Comparison of ENCODE assay signal across 18 cellular contexts in genomic region chr18:41973989-41974388, GRCh38. TPM values are rescaled to one million over a fixed set of nuclear protein-coding genes. Genes with fewer than 3 reads are reported as not detected.
DNase-seq lines count a peak whose midpoint lies in the region; ATAC-seq lines count a peak whose summit lies in the region.
"Had no signal": no experiment of that assay in that cellular context is flagged by ENCODE, and none has a peak within 500 bp of the region (broad histone marks: within the 10 kb centered on the region; RNA-seq: fewer than 3 reads in every experiment).

No MANE protein-coding gene starts in this region.

- H3K9me3 Mint-ChIP-seq in activated T-helper 1 cell treated with anti-CD3 and anti-CD28 coated beads, Interleukin-12 subunit alpha, Interleukin-12 subunit beta, Interleukin-2, Interleukin-4 antibody, amounts not matched to agents 30 ng/mL and 10 ng/mL and 1 ng/mL, durations not matched to agents 14 hours and 24 hours and 36 hours = no peaks in the 10 kb centered on the region
- H3K9me3 Mint-ChIP-seq: CD14-positive monocyte; effector memory CD8-positive, alpha-beta T cell; H9; neural progenitor cell had no signal

- intact Hi-C loops in activated T-helper 1 cell treated with anti-CD3 and anti-CD28 coated beads, Interleukin-12 subunit alpha, Interleukin-12 subunit beta, Interleukin-2, Interleukin-4 antibody, amounts not matched to agents 30 ng/mL and 10 ng/mL and 1 ng/mL, durations not matched to agents 14 hours and 24 hours and 36 hours (cut with micrococcal nuclease) = loop anchor here (1.0 kb wide), 1 partner anchor 19 kb away; the partner anchor contains the start of gene PIK3C3

- peak; percentile 57 for ATAC-seq in GM18870 (IDR thresholded peaks at IDR 0.05; ENCODE audit: unreplicated experiment)
- peak; percentile 47 for ATAC-seq in GM21381 (IDR thresholded peaks at IDR 0.05; ENCODE audit: unreplicated experiment)
- peak; percentile 57 for ATAC-seq in HG03196 (IDR thresholded peaks at IDR 0.05; ENCODE audit: unreplicated experiment)
- ATAC-seq: lower lobe of right lung had no signal

- peaks cover 28% of the 10 kb centered on the region for H3K36me3 Mint-ChIP-seq in activated T-helper 1 cell treated with anti-CD3 and anti-CD28 coated beads, Interleukin-12 subunit alpha, Interleukin-12 subunit beta, Interleukin-2, Interleukin-4 antibody, amounts not matched to agents 30 ng/mL and 10 ng/mL and 1 ng/mL, durations not matched to agents 14 hours and 24 hours and 36 hours (ENCODE audit: low read depth)

- peaks cover 26% of the 10 kb centered on the region for H3K4me1 Mint-ChIP-seq in activated T-helper 1 cell treated with anti-CD3 and anti-CD28 coated beads, Interleukin-12 subunit alpha, Interleukin-12 subunit beta, Interleukin-2, Interleukin-4 antibody, amounts not matched to agents 30 ng/mL and 10 ng/mL and 1 ng/mL, durations not matched to agents 14 hours and 24 hours and 36 hours (ENCODE audit: low read depth)
- H3K4me1 Mint-ChIP-seq: H9 had no signal

- H3K27me3 Mint-ChIP-seq in activated T-helper 1 cell treated with anti-CD3 and anti-CD28 coated beads, Interleukin-12 subunit alpha, Interleukin-12 subunit beta, Interleukin-2, Interleukin-4 antibody, amounts not matched to agents 30 ng/mL and 10 ng/mL and 1 ng/mL, durations not matched to agents 14 hours and 24 hours and 36 hours (ENCODE audit: insufficient read depth) = no peaks in the 10 kb centered on the region
- H3K27me3 Mint-ChIP-seq: effector memory CD8-positive, alpha-beta T cell had no signal

- no peak overlapping the region for H3K27ac Mint-ChIP-seq in activated T-helper 1 cell treated with anti-CD3 and anti-CD28 coated beads, Interleukin-12 subunit alpha, Interleukin-12 subunit beta, Interleukin-2, Interleukin-4 antibody, amounts not matched to agents 30 ng/mL and 10 ng/mL and 1 ng/mL, durations not matched to agents 14 hours and 24 hours and 36 hours
- H3K27ac Mint-ChIP-seq: CD14-positive monocyte, H9, neural progenitor cell had no signal

- DNase-seq in kidney glomerular epithelial cell (lab: John Stamatoyannopoulos, UW) (peak; percentile 47), DMS53 treated with DMSO at 0.1 percent for 48 hours (lab: John Stamatoyannopoulos, UW; ENCODE audit: unreplicated experiment) (no peak), anterior cingulate cortex (lab: John Stamatoyannopoulos, UW) (no peak)
- no peak for DNase-seq in activated T-helper 1 cell treated with anti-CD3 and anti-CD28 coated beads, Interleukin-12 subunit alpha, Interleukin-12 subunit beta, Interleukin-2, Interleukin-4 antibody, amounts not matched to agents 30 ng/mL and 10 ng/mL and 1 ng/mL, durations not matched to agents 14 hours and 24 hours and 36 hours (ENCODE audit: low spot score)
- DNase-seq: activated CD4-positive, alpha-beta T cell treated with anti-CD3 and anti-CD28 coated beads, Interleukin-2, amount 50 U/mL, for 48 hours; activated effector memory CD4-positive, alpha-beta T cell treated with anti-CD3 and anti-CD28 coated beads, Interleukin-2, amount 50 U/mL, for 16 hours; effector memory CD8-positive, alpha-beta T cell; H9; hippocampal formation; lower lobe of right lung; NCI-H146; NCI-H526 treated with DMSO at 0.1 percent for 48 hours; posterior cingulate gyrus had no signal

- no peak overlapping the region for H3K4me3 Mint-ChIP-seq in activated T-helper 1 cell treated with anti-CD3 and anti-CD28 coated beads, Interleukin-12 subunit alpha, Interleukin-12 subunit beta, Interleukin-2, Interleukin-4 antibody, amounts not matched to agents 30 ng/mL and 10 ng/mL and 1 ng/mL, durations not matched to agents 14 hours and 24 hours and 36 hours
- H3K4me3 Mint-ChIP-seq: CD14-positive monocyte, H9, neural progenitor cell had no signal

RNA-seq across cellular contexts. Expression of gene PIK3C3, which starts 19.0 kb away (rescaled TPM):
- 53.5 and 55.3 TPM in 2 replicates for total RNA-seq in activated T-helper 1 cell treated with anti-CD3 and anti-CD28 coated beads, Interleukin-12 subunit alpha, Interleukin-12 subunit beta, Interleukin-2, Interleukin-4 antibody, amounts not matched to agents 30 ng/mL and 10 ng/mL and 1 ng/mL, durations not matched to agents 14 hours and 24 hours and 36 hours
